ENCODE assay signal across 9 cellular contexts in genomic region chr13:98480915-98481510, GRCh38.
A peak's percentile ranks its signal among the peaks of the same experiment; 100 is the strongest.
DNase-seq lines count a peak whose midpoint lies in the region; ATAC-seq and TF ChIP-seq lines count a peak whose summit lies in the region.
"Had no signal": no experiment of that assay in that cellular context is flagged by ENCODE, and none has a peak within 500 bp of the region (broad histone marks: within the 10 kb centered on the region; RNA-seq: fewer than 3 reads in every experiment).

No MANE protein-coding gene starts in this region.

- no peak for ATAC-seq in effector memory CD8-positive, alpha-beta T cell (replicated peaks)
- no peak for ATAC-seq in HG03432 (IDR thresholded peaks at IDR 0.05; ENCODE audit: unreplicated experiment)
- ATAC-seq: left colon had no signal

- H3K4me1 ChIP-seq in breast epithelium = peaks cover 17 to 23% of the 10 kb centered on the region in 2 donors

- peak overlapping the region; percentile 10 to 16 for H3K4me3 Mint-ChIP-seq in effector memory CD8-positive, alpha-beta T cell

- no peaks in the 10 kb centered on the region for H3K9me3 ChIP-seq in breast epithelium

- H3K4me3 ChIP-seq in breast epithelium = no peak overlapping the region

- H3K36me3 Mint-ChIP-seq in effector memory CD8-positive, alpha-beta T cell (ENCODE audit: insufficient read depth) = peaks cover 35% of the 10 kb centered on the region

- TF ChIP-seq CTCF in breast epithelium (IDR thresholded peaks at IDR 0.05) = no peak

- H3K4me1 Mint-ChIP-seq in effector memory CD8-positive, alpha-beta T cell (ENCODE audit: low read depth in 2 of 2) = peaks cover 73 to 79% of the 10 kb centered on the region in 2 donors

- no peaks in the 10 kb centered on the region for H3K9me3 Mint-ChIP-seq in effector memory CD8-positive, alpha-beta T cell

- peak overlapping the region; percentile 55 to 92 for H3K27ac Mint-ChIP-seq in effector memory CD8-positive, alpha-beta T cell

- H3K27ac ChIP-seq in breast epithelium = peak overlapping the region in 1 of 2 donors; percentile 35

- H3K36me3 ChIP-seq in breast epithelium = no peaks in the 10 kb centered on the region

- peak; percentile 53 for DNase-seq in activated naive CD4-positive, alpha-beta T cell treated with Interleukin-2 at 50 U/mL for 16 hours
- DNase-seq in activated naive CD4-positive, alpha-beta T cell (lab: John Stamatoyannopoulos, UW) = no peak
- DNase-seq in NCI-H510A treated with DMSO at 0.1 percent for 48 hours (lab: John Stamatoyannopoulos, UW) = peak; percentile 60
- no peak for DNase-seq in effector memory CD8-positive, alpha-beta T cell
- DNase-seq in stimulated activated CD8-positive, alpha-beta memory T cell treated with anti-CD3 and anti-CD28 coated beads, Interleukin-4, amount 100 ng/mL, for 24 hours (ENCODE audit: low read depth) = peak; percentile 15
- DNase-seq in occipital lobe (lab: John Stamatoyannopoulos, UW) = no peak
- DNase-seq in breast epithelium (ENCODE audit: low spot score in 2 of 2) = no peak

- TF ChIP-seq POLR2A in breast epithelium (IDR thresholded peaks at IDR 0.05) = no peak

- H3K27me3 Mint-ChIP-seq in effector memory CD8-positive, alpha-beta T cell = no peaks in the 10 kb centered on the region

- intact Hi-C loops in breast epithelium (cut with DNase I; ENCODE audit: low total_unique reads) = no loop called here

- H3K27me3 ChIP-seq in breast epithelium = no peaks in the 10 kb centered on the region

Comparison
In these comparisons a context has a peak if more than half of its experiments do, and no peak if none do; other contexts are left out.
1. DNase-seq: peak in activated naive CD4-positive, alpha-beta T cell treated with Interleukin-2 at 50 U/mL for 16 hours (single experiment), NCI-H510A treated with DMSO at 0.1 percent for 48 hours (single experiment) and stimulated activated CD8-positive, alpha-beta memory T cell treated with anti-CD3 and anti-CD28 coated beads, Interleukin-4, amount 100 ng/mL, for 24 hours (single experiment); none in activated naive CD4-positive, alpha-beta T cell (0 of 4), effector memory CD8-positive, alpha-beta T cell (0 of 3), occipital lobe (single experiment) and breast epithelium (0 of 2).